ENCODE assay signal across 8 cellular contexts in the genomic region with DNA sequence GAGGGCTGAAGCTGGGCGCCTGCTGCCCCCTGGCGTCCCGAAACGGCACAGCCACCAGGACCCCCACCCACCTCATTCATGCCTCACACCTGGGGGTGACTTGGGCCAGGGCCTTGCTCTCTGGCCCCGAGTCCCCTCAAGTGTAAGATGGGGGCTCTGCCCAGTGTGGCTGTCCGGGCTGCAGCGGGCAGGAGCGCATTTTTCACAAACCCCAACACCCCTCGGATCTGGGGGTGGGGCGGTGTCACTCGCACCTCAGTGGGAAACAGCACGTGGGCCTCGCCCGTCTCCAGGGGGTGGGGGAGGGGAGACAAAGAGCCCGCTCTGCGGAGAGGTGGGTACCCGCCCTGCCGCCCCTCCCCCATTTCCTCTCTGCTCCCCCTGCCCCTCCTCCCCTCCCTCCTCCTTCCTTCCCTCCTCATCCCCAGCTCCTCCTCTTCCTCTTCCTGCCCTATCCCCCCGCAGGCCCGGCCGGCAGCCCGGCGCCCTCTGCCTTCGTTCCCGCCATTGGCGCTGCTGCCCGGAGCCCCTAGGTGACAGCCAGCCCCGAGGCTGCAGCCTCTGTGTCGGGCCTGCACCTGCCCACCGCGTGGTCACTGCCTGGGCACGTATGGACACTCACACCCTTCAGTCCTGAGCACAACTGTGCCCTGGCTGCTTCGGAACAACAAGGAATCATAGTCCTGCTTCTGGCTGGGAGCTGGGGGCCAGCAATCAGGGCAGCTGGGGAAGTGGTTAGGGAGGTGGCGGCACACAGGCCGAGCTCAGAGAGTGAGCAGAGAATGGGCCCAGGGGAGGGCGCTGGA. TPM values are rescaled to one million over a fixed set of nuclear protein-coding genes. Genes with fewer than 3 reads are reported as not detected.
DNase-seq lines count a peak whose midpoint lies in the region; ATAC-seq and TF ChIP-seq lines count a peak whose summit lies in the region.

No MANE protein-coding gene starts in this region.

- H3K4me1 ChIP-seq in PC-3 (ENCODE audit: insufficient read depth, low read length) (peaks cover 28% of the 10 kb centered on the region), aorta (ENCODE audit: control insufficient read depth in 1 of 2, insufficient read depth in 2 of 2, low read length in 2 of 2) (no peaks in the 10 kb centered on the region)

- no peaks in the 10 kb centered on the region for H3F3A ChIP-seq in PC-3 (ENCODE audit: low read length, unreplicated experiment)

- no peaks in the 10 kb centered on the region for H3K79me2 ChIP-seq in PC-3 (ENCODE audit: low read length)

- intact Hi-C loops in PC-3 (cut with micrococcal nuclease) (loop anchor here (1.0 kb wide), 1 partner anchor 38 kb away; no protein-coding TSS in a partner anchor), aorta (cut with DNase I) (no loop called here)

- no peaks in the 10 kb centered on the region for H3K36me3 ChIP-seq in PC-3 (ENCODE audit: low read depth, low read length)
- no peaks in the 10 kb centered on the region for H3K36me3 ChIP-seq in aorta (ENCODE audit: control insufficient read depth in 1 of 2, insufficient read depth in 2 of 2, low read length in 1 of 2)

- POLR2A ChIA-PET in PC-3 (lab: Charles Lee; ENCODE audit: unreplicated experiment): interaction anchor here (1.0 kb wide), 1 partner anchor 37 kb away, joined by 3 read pairs; the partner anchor contains the start of gene PHLDA2

- H3K9me3 ChIP-seq in PC-3 (ENCODE audit: low read length) (no peaks in the 10 kb centered on the region), aorta (ENCODE audit: control insufficient read depth, low read length) (no peaks in the 10 kb centered on the region)

- 6% methylated on average over 35 to 36 of the region's 36 CpGs for WGBS in aorta, 2 donors

- no TSS peak for BruUV-seq in PC-3 (replicated peaks; lab: Mats Ljungman, UMichigan)

- peak overlapping the region; percentile 68 for H3K9ac ChIP-seq in PC-3 (ENCODE audit: low read length)

- H3K4me3 ChIP-seq in HL-60 (replicated peaks; ENCODE audit: insufficient read depth, low read length): peak overlapping the region; percentile 39
- peak overlapping the region; percentile 63 for H3K4me3 ChIP-seq in PC-3 (ENCODE audit: low read length)
- peak overlapping the region; percentile 54 to 60 for H3K4me3 ChIP-seq in foreskin fibroblast (ENCODE audit: low read depth in 1 of 2, low read length in 2 of 2)
- no peak overlapping the region for H3K4me3 ChIP-seq in aorta (ENCODE audit: low read length in 2 of 2)

- TF ChIP-seq CTCF in HL-60 (IDR thresholded peaks at IDR 0.05; ENCODE audit: insufficient read depth, low read length) (peak; percentile 76), PC-3 (conservative IDR thresholded peaks at IDR 0.05; ENCODE audit: low read depth, low read length) (peak; percentile 88), foreskin fibroblast (IDR thresholded peaks at IDR 0.05; ENCODE audit: low read depth, low read length) (peak; percentile 97), omental fat pad (IDR thresholded peaks at IDR 0.05) (peak in 2 of 3 donors; percentile 55 to 68)

- H3K27me3 ChIP-seq in HL-60 (ENCODE audit: insufficient read depth, poor library complexity, severe bottlenecking) (peaks cover under 1% of the 10 kb centered on the region), PC-3 (ENCODE audit: low read length) (no peaks in the 10 kb centered on the region), aorta (ENCODE audit: control insufficient read depth in 1 of 2, insufficient read depth in 2 of 2, low read length in 1 of 2) (no peaks in the 10 kb centered on the region)

- H2AFZ ChIP-seq in PC-3 (ENCODE audit: low read length): peak overlapping the region; percentile 94

- H4K20me1 ChIP-seq in PC-3 (ENCODE audit: low read length): no peaks in the 10 kb centered on the region

- H3K4me2 ChIP-seq in PC-3 (ENCODE audit: low read length): peak overlapping the region; percentile 87

- CTCF ChIA-PET in PC-3 (lab: Charles Lee): interaction anchor here (0.7 to 3.4 kb wide), 5 partner anchors 37 to 361 kb away, joined by 3 to 40 read pairs (median 7); partner anchors contain the start of gene PHLDA2

- H3K27ac ChIP-seq in HL-60 (replicated peaks) (peak overlapping the region; percentile 38), PC-3 (ENCODE audit: low read length) (peak overlapping the region; percentile 52), aorta (ENCODE audit: low read depth in 1 of 2, low read length in 2 of 2) (no peak overlapping the region)

- ATAC-seq in PC-3 (peak; percentile 54), omental fat pad (ENCODE audit: low FRiP score) (peak; percentile 55), aorta (ENCODE audit: low FRiP score) (peak; percentile 70)

- DNase-seq in COLO829 (ENCODE audit: low spot score): peak; percentile 50
- peak; percentile 54 to 73 for DNase-seq in HL-60 (ENCODE audit: low read depth in 1 of 2, low spot score in 1 of 2)
- peak; percentile 59 for DNase-seq in PC-3
- peak; percentile 41 for DNase-seq in activated T-helper 9 cell treated with anti-CD3 and anti-CD28 coated beads, Interleukin-2, amount 50 U/mL, for 16 hours (ENCODE audit: low read depth)
- DNase-seq in foreskin fibroblast: peak; percentile 55 to 84
- no peak for DNase-seq in omental fat pad (ENCODE audit: low spot score)
- DNase-seq in aorta: peak in 1 of 2 donors; percentile 78
- no peak for DNase-seq in NCI-H510A (lab: John Stamatoyannopoulos, UW)

- H3K9me2 ChIP-seq in PC-3 (replicated peaks; ENCODE audit: low read length): no peaks in the 10 kb centered on the region

RNA-seq across cellular contexts. Expression of gene CDKN1C, which starts 6.8 kb away (rescaled TPM):
- total RNA-seq in PC-3 (2014; rRNA removed): 12.0 and 12.9 TPM in 2 replicates
- 100 to 1,000 TPM; 111 to 314 (median 138) TPM for total RNA-seq in omental fat pad
- total RNA-seq in aorta: 10 to 100 TPM; 13.7 to 37.7 TPM
- polyA plus RNA-seq in aorta: 10 to 100 TPM; 11.3 to 21.3 TPM

RNA-seq across cellular contexts. Expression of gene PHLDA2, which starts 36.8 kb away (rescaled TPM):
- total RNA-seq in PC-3 (2014; rRNA removed) (101 and 110 TPM in 2 replicates), omental fat pad (10 to 100 TPM in 1 of 4 donors, 1 to 10 TPM in 2, not detected in 1; 3.8 to 10.2 (median 7.1) TPM), aorta (1 to 10 TPM; 6.4 to 7.1 TPM)
- polyA plus RNA-seq in aorta: 10 to 100 TPM in 1 of 2 donors, 1 to 10 TPM in 1; 7.4 to 17.2 TPM

Comparison
In these comparisons a context has a peak if more than half of its experiments do, and no peak if none do; other contexts are left out.
1. DNase-seq: peak in COLO829 (single experiment), HL-60 (2 of 2), PC-3 (single experiment), activated T-helper 9 cell treated with anti-CD3 and anti-CD28 coated beads, Interleukin-2, amount 50 U/mL, for 16 hours (single experiment) and foreskin fibroblast (2 of 2); none in omental fat pad (single experiment) and NCI-H510A (single experiment).
2. H3K27ac ChIP-seq: peak in HL-60 (single experiment) and PC-3 (single experiment); none in aorta (0 of 2).
3. H3K4me3 ChIP-seq: peak in HL-60 (single experiment), PC-3 (single experiment) and foreskin fibroblast (2 of 2); none in aorta (0 of 2).
4. Peak in every context shown above with its lines, with median percentiles within 50 percentile points of each other: CTCF ChIP-seq and ATAC-seq.